Comparison of ENCODE assay signal across 22 cellular contexts in the genomic region with DNA sequence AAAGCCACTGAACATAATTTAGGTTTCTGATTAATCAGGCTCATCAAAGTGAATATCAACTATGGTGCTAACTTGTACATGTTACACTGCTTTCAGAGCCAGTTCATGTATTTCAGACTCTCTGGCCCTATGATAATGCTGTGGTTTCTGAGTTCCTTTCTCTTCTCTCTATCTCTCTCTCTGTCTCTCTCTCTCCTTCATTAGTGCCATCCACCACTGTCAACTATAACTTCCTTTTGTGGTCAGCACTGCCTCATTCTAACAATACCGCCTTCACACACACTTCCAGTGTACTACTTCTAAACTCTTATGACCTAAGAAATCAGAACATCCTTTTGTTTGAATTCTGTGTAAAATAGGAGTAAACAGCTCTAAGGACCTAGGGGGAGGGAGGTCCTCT.
A peak's percentile ranks its signal among the peaks of the same experiment; 100 is the strongest.
DNase-seq lines count a peak whose midpoint lies in the region; ATAC-seq and TF ChIP-seq lines count a peak whose summit lies in the region.
"Had no signal": no experiment of that assay in that cellular context is flagged by ENCODE, and none has a peak within 500 bp of the region (broad histone marks: within the 10 kb centered on the region; RNA-seq: fewer than 3 reads in every experiment).

No MANE protein-coding gene starts in this region.

- TF ChIP-seq CTCF in lower lobe of right lung (IDR thresholded peaks at IDR 0.05) = no peak

- no peak overlapping the region for H3K27ac ChIP-seq in lower lobe of right lung
- H3K27ac ChIP-seq: thyroid gland, WERI-Rb-1 had no signal

- DNase-seq in NOMO-1 treated with dmso at 0.1 percent for 144 hours (lab: John Stamatoyannopoulos, UW; ENCODE audit: unreplicated experiment) (peak; percentile 17), immature natural killer cell (peak in 2 of 3 donors; percentile 0 to 10), lower lobe of right lung (no peak)
- DNase-seq in activated CD4-positive, CD25-positive, alpha-beta regulatory T cell (lab: John Stamatoyannopoulos, UW) = no peak
- DNase-seq in activated naive CD4-positive, alpha-beta T cell treated with anti-CD3 and anti-CD28 coated beads, Interleukin-2, amount 10 ng/mL, durations not matched to agents 7 days and 5 days = no peak
- DNase-seq: activated CD4-positive, alpha-beta memory T cell treated with anti-CD3 and anti-CD28 coated beads for 36 hours; activated naive CD4-positive, alpha-beta T cell treated with Interleukin-2 at 50 U/mL for 16 hours; activated T-cell treated with anti-CD3 and anti-CD28 coated beads, Interleukin-2, amount 50 U/mL, for 1 hour; aorta; cerebellar nuclear complex; DMS 273 treated with DMSO at 0.1 percent for 48 hours; NCI-H1436; NCI-H526 treated with DMSO at 0.1 percent for 48 hours; PC-3; SHP77; small intestine; stimulated activated naive CD8-positive, alpha-beta T cell treated with anti-CD3 and anti-CD28 coated beads, Interleukin-15, Interleukin-2, amounts not matched to agents 100 U/mL and 50 U/mL, for 24 hours; thyroid gland; WERI-Rb-1 had no signal

- H3K9me3 Mint-ChIP-seq in immature natural killer cell = peaks cover 0 to 3% (median 0%) of the 10 kb centered on the region in 6 donors
- no peaks in the 10 kb centered on the region for H3K9me3 Mint-ChIP-seq in activated naive CD4-positive, alpha-beta T cell treated with anti-CD3 and anti-CD28 coated beads, Interleukin-2, amount 10 ng/mL, durations not matched to agents 7 days and 5 days
- H3K9me3 Mint-ChIP-seq: activated CD4-positive, alpha-beta memory T cell treated with anti-CD3 and anti-CD28 coated beads for 36 hours had no signal

- CTCF ChIA-PET in activated naive CD4-positive, alpha-beta T cell treated with anti-CD3 and anti-CD28 coated beads, Interleukin-2, amount 10 ng/mL, durations not matched to agents 7 days and 5 days (lab: Charles Lee) = no interaction called here

- no peaks in the 10 kb centered on the region for H3K9me3 ChIP-seq in lower lobe of right lung
- H3K9me3 ChIP-seq: thyroid gland had no signal

- no peak overlapping the region for H3K4me3 ChIP-seq in lower lobe of right lung
- H3K4me3 ChIP-seq: thyroid gland had no signal

- H3K27ac Mint-ChIP-seq in immature natural killer cell = no peak overlapping the region
- H3K27ac Mint-ChIP-seq in activated naive CD4-positive, alpha-beta T cell treated with anti-CD3 and anti-CD28 coated beads, Interleukin-2, amount 10 ng/mL, durations not matched to agents 7 days and 5 days = no peak overlapping the region
- H3K27ac Mint-ChIP-seq: activated CD4-positive, alpha-beta memory T cell treated with anti-CD3 and anti-CD28 coated beads for 36 hours; CD4-positive, CD25-positive, alpha-beta regulatory T cell had no signal

- no peaks in the 10 kb centered on the region for H3K27me3 ChIP-seq in lower lobe of right lung (ENCODE audit: low read depth)
- H3K27me3 ChIP-seq: thyroid gland had no signal

- H3K27me3 Mint-ChIP-seq in immature natural killer cell (ENCODE audit: low read depth in 3 of 3) = peaks cover 0 to 7% (median 3%) of the 10 kb centered on the region in 3 donors
- no peaks in the 10 kb centered on the region for H3K27me3 Mint-ChIP-seq in activated naive CD4-positive, alpha-beta T cell treated with anti-CD3 and anti-CD28 coated beads, Interleukin-2, amount 10 ng/mL, durations not matched to agents 7 days and 5 days
- H3K27me3 Mint-ChIP-seq: activated CD4-positive, alpha-beta memory T cell treated with anti-CD3 and anti-CD28 coated beads for 36 hours; CD4-positive, CD25-positive, alpha-beta regulatory T cell had no signal

- no peaks in the 10 kb centered on the region for H3K36me3 Mint-ChIP-seq in immature natural killer cell
- H3K36me3 Mint-ChIP-seq in activated naive CD4-positive, alpha-beta T cell treated with anti-CD3 and anti-CD28 coated beads, Interleukin-2, amount 10 ng/mL, durations not matched to agents 7 days and 5 days = no peaks in the 10 kb centered on the region
- H3K36me3 Mint-ChIP-seq: activated CD4-positive, alpha-beta memory T cell treated with anti-CD3 and anti-CD28 coated beads for 36 hours; CD4-positive, CD25-positive, alpha-beta regulatory T cell had no signal

- intact Hi-C loops in lower lobe of right lung (cut with DNase I) = no loop called here

- no peak overlapping the region for H3K4me3 Mint-ChIP-seq in immature natural killer cell
- H3K4me3 Mint-ChIP-seq in activated naive CD4-positive, alpha-beta T cell treated with anti-CD3 and anti-CD28 coated beads, Interleukin-2, amount 10 ng/mL, durations not matched to agents 7 days and 5 days = no peak overlapping the region
- H3K4me3 Mint-ChIP-seq: activated CD4-positive, alpha-beta memory T cell treated with anti-CD3 and anti-CD28 coated beads for 36 hours; CD4-positive, CD25-positive, alpha-beta regulatory T cell had no signal

- no peaks in the 10 kb centered on the region for H3K36me3 ChIP-seq in lower lobe of right lung
- H3K36me3 ChIP-seq: thyroid gland, WERI-Rb-1 had no signal

- ATAC-seq in GM19351 (IDR thresholded peaks at IDR 0.05; ENCODE audit: unreplicated experiment) (peak; percentile 50), HG03378 (IDR thresholded peaks at IDR 0.05; ENCODE audit: unreplicated experiment) (peak; percentile 50), lower lobe of right lung (no peak)
- ATAC-seq: PC-3; stimulated activated naive CD8-positive, alpha-beta T cell treated with anti-CD3 and anti-CD28 coated beads, Interleukin-15, Interleukin-2, amounts not matched to agents 100 U/mL and 50 U/mL, for 24 hours had no signal

- peaks cover 7 to 13% of the 10 kb centered on the region in 2 donors for H3K4me1 Mint-ChIP-seq in immature natural killer cell
- H3K4me1 Mint-ChIP-seq in activated naive CD4-positive, alpha-beta T cell treated with anti-CD3 and anti-CD28 coated beads, Interleukin-2, amount 10 ng/mL, durations not matched to agents 7 days and 5 days = no peaks in the 10 kb centered on the region
- H3K4me1 Mint-ChIP-seq: CD4-positive, CD25-positive, alpha-beta regulatory T cell had no signal

- H3K4me1 ChIP-seq in lower lobe of right lung = no peaks in the 10 kb centered on the region
- H3K4me1 ChIP-seq: thyroid gland had no signal

Comparison
In these comparisons a context has a peak if more than half of its experiments do, and no peak if none do; other contexts are left out.
1. ATAC-seq: peak in GM19351 (single experiment) and HG03378 (single experiment); none in lower lobe of right lung (0 of 2).
2. DNase-seq: peak in NOMO-1 treated with dmso at 0.1 percent for 144 hours (single experiment) and immature natural killer cell (2 of 3); none in activated CD4-positive, CD25-positive, alpha-beta regulatory T cell (0 of 4), activated naive CD4-positive, alpha-beta T cell treated with anti-CD3 and anti-CD28 coated beads, Interleukin-2, amount 10 ng/mL, durations not matched to agents 7 days and 5 days (single experiment) and lower lobe of right lung (single experiment).